22 cellular contexts compared by ENCODE assay signal in the genomic region with DNA sequence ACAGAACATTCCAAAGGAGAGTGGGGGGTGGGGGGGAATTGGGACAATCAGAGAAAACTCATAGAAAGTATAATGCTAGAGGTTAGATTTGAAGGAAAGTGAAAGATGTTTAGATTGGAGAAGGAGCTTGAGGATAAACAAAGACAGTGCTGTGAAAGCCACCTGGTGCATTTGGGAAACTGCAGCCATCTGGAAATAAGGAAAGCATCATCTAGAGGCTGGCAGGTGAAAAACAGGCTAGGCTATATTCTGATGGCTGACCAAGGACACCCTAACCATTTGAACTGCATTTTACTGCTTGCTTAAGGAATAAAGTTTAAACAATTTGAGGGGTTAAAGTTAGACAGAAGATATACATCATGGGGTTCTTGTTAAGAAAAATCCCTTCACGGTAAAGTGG.
"Had no signal": no experiment of that assay in that cellular context is flagged by ENCODE, and none has a peak within 500 bp of the region (broad histone marks: within the 10 kb centered on the region; RNA-seq: fewer than 3 reads in every experiment).

No MANE protein-coding gene starts in this region.

- H3K4me3 ChIP-seq: esophagus muscularis mucosa, heart right ventricle, left ventricle myocardium inferior, spleen, suprapubic skin, tibial nerve had no signal

- ATAC-seq: activated CD4-positive, CD25-positive, alpha-beta regulatory T cell treated with anti-CD3 and anti-CD28 coated beads, Interleukin-2, amount 50 U/mL, for 24 hours; heart right ventricle had no signal

- H3K4me3 Mint-ChIP-seq: activated CD4-positive, alpha-beta memory T cell treated with anti-CD3 and anti-CD28 coated beads for 36 hours; activated T-cell treated with anti-CD3 and anti-CD28 coated beads, Interleukin-2, amount 50 U/mL, for 24 hours; nephron had no signal

- H3K4me1 ChIP-seq: spleen, suprapubic skin had no signal

- H3K27ac ChIP-seq: esophagus muscularis mucosa, spleen, suprapubic skin, tibial nerve, VCaP had no signal

- H3K9me3 Mint-ChIP-seq: activated CD4-positive, alpha-beta memory T cell treated with anti-CD3 and anti-CD28 coated beads for 36 hours; activated T-cell treated with anti-CD3 and anti-CD28 coated beads, Interleukin-2, amount 50 U/mL, for 24 hours had no signal

- H3K27ac Mint-ChIP-seq: activated CD4-positive, alpha-beta memory T cell treated with anti-CD3 and anti-CD28 coated beads for 36 hours; activated T-cell treated with anti-CD3 and anti-CD28 coated beads, Interleukin-2, amount 50 U/mL, for 24 hours had no signal

- H3K27me3 ChIP-seq: esophagus muscularis mucosa, heart right ventricle, spleen, suprapubic skin, tibial nerve had no signal

- H3K27me3 Mint-ChIP-seq: activated CD4-positive, alpha-beta memory T cell treated with anti-CD3 and anti-CD28 coated beads for 36 hours; activated T-cell treated with anti-CD3 and anti-CD28 coated beads, Interleukin-2, amount 50 U/mL, for 24 hours had no signal

- H3K36me3 ChIP-seq: esophagus muscularis mucosa, heart right ventricle, left ventricle myocardium inferior, spleen, suprapubic skin, tibial nerve had no signal

- H3K9me3 ChIP-seq: spleen, suprapubic skin, tibial nerve had no signal

- H3K36me3 Mint-ChIP-seq: activated CD4-positive, alpha-beta memory T cell treated with anti-CD3 and anti-CD28 coated beads for 36 hours had no signal

- DNase-seq: activated CD4-positive, alpha-beta memory T cell treated with anti-CD3 and anti-CD28 coated beads for 36 hours; activated CD4-positive, alpha-beta T cell treated with anti-CD3 and anti-CD28 coated beads for 48 hours; activated CD8-positive, alpha-beta memory T cell treated with anti-CD3 and anti-CD28 coated beads, Interleukin-2, amount 50 U/mL, for 48 hours; activated gamma-delta T cell; activated naive CD4-positive, alpha-beta T cell treated with anti-CD3 and anti-CD28 coated beads, Interleukin-2, amount 50 U/mL, for 16 hours; activated T-cell treated with anti-CD3 and anti-CD28 coated beads, Interleukin-2, amount 50 U/mL, for 24 hours; amniotic stem cell; caudate nucleus; foreskin melanocyte; heart right ventricle; islet precursor cell; left ventricle myocardium inferior; posterior cingulate gyrus; right cardiac atrium; spleen; stimulated activated naive CD4-positive, alpha-beta T cell had no signal
